In genomic region chr13:47455581-47455980, GRCh38 we compare ENCODE assay signal across 17 cellular contexts.
DNase-seq lines count a peak whose midpoint lies in the region; ATAC-seq and TF ChIP-seq lines count a peak whose summit lies in the region.
"Had no signal": no experiment of that assay in that cellular context is flagged by ENCODE, and none has a peak within 500 bp of the region (broad histone marks: within the 10 kb centered on the region; RNA-seq: fewer than 3 reads in every experiment).

No MANE protein-coding gene starts in this region.

- peak; percentile 38 for TF ChIP-seq CTCF in type B pancreatic cell (conservative IDR thresholded peaks at IDR 0.05)

- H3K9me3 Mint-ChIP-seq in type B pancreatic cell: no peaks in the 10 kb centered on the region

- no peak overlapping the region for H3K4me3 Mint-ChIP-seq in type B pancreatic cell

- H3K27ac Mint-ChIP-seq in type B pancreatic cell: no peak overlapping the region

- H3K4me1 Mint-ChIP-seq in type B pancreatic cell (ENCODE audit: unreplicated experiment): peaks cover 7% of the 10 kb centered on the region

- no peaks in the 10 kb centered on the region for H3K27me3 Mint-ChIP-seq in type B pancreatic cell

- peak; percentile 15 for DNase-seq in NCI-H748 (lab: John Stamatoyannopoulos, UW; ENCODE audit: unreplicated experiment)
- no peak for DNase-seq in NCI-H748 treated with DMSO at 0.1 percent for 48 hours (lab: John Stamatoyannopoulos, UW)
- peak; percentile 9 for DNase-seq in RKO (ENCODE audit: low spot score)
- DNase-seq in fibroblast of peridontal ligament (ENCODE audit: extremely low read depth): peak; percentile 65
- DNase-seq in type B pancreatic cell (ENCODE audit: extremely low spot score, unreplicated experiment): no peak
- DNase-seq in NCI-H446 (lab: John Stamatoyannopoulos, UW): no peak
- DNase-seq: activated CD8-positive, alpha-beta memory T cell treated with anti-CD3 and anti-CD28 coated beads, Interleukin-2, amount 50 U/mL, for 4 hours; DMS153; effector memory CD4-positive, alpha-beta T cell; hypothalamus; mesendoderm; NCI-H2029 treated with DMSO at 0.1 percent for 48 hours; psoas muscle; T-helper 9 cell had no signal

- ATAC-seq in HG03439 (IDR thresholded peaks at IDR 0.05; ENCODE audit: unreplicated experiment) (no peak), HG02798 (IDR thresholded peaks at IDR 0.05; ENCODE audit: poor library complexity, unreplicated experiment) (no peak)
- ATAC-seq: Panc1, psoas muscle had no signal

- no peaks in the 10 kb centered on the region for H3K36me3 Mint-ChIP-seq in type B pancreatic cell

Comparison
In these comparisons a context has a peak if more than half of its experiments do, and no peak if none do; other contexts are left out.
1. DNase-seq: peak in NCI-H748 (single experiment), RKO (single experiment) and fibroblast of peridontal ligament (single experiment); none in NCI-H748 treated with DMSO at 0.1 percent for 48 hours (single experiment), type B pancreatic cell (single experiment) and NCI-H446 (0 of 2).